ENCODE assay signal across 8 cellular contexts in genomic region chr12:19440916-19441315, GRCh38. TPM values are rescaled to one million over a fixed set of nuclear protein-coding genes. Genes with fewer than 3 reads are reported as not detected.
A peak's percentile ranks its signal among the peaks of the same experiment; 100 is the strongest.
DNase-seq lines count a peak whose midpoint lies in the region; ATAC-seq, FAIRE-seq and TF ChIP-seq lines count a peak whose summit lies in the region.

No MANE protein-coding gene starts in this region.

- peaks cover 42% of the 10 kb centered on the region for H3K36me3 Mint-ChIP-seq in activated CD8-positive, alpha-beta memory T cell treated with anti-CD3 and anti-CD28 coated beads, Interleukin-2, amount 10 ng/mL, durations not matched to agents 7 days and 5 days

- H3K9me3 ChIP-seq in adrenal gland (replicated peaks in 1 of 3) (no peaks in the 10 kb centered on the region), thyroid gland (no peaks in the 10 kb centered on the region)

- CTCF ChIA-PET in activated CD8-positive, alpha-beta memory T cell treated with anti-CD3 and anti-CD28 coated beads, Interleukin-2, amount 10 ng/mL, durations not matched to agents 7 days and 5 days (lab: Charles Lee), result no interaction called here

- H3K4me1 Mint-ChIP-seq in activated CD8-positive, alpha-beta memory T cell treated with anti-CD3 and anti-CD28 coated beads, Interleukin-2, amount 10 ng/mL, durations not matched to agents 7 days and 5 days, result peaks cover 44% of the 10 kb centered on the region

- H3K4me1 ChIP-seq in adrenal gland (replicated peaks in 1 of 2) (peaks cover 18 to 34% of the 10 kb centered on the region in 2 donors), thyroid gland (peaks cover 17 to 25% of the 10 kb centered on the region in 2 donors)

- no peaks in the 10 kb centered on the region for H3K9me3 Mint-ChIP-seq in activated CD8-positive, alpha-beta memory T cell treated with anti-CD3 and anti-CD28 coated beads, Interleukin-2, amount 10 ng/mL, durations not matched to agents 7 days and 5 days (ENCODE audit: low read depth)

- 6 to 11% (median 6%) methylated on average over 8 of the region's 8 CpGs for WGBS in adrenal gland, 4 donors
- WGBS in thyroid gland, 2 donors, result 8 to 12% methylated on average over 8 of the region's 8 CpGs

- H3K4me3 ChIP-seq in adrenal gland, result peak overlapping the region; percentile 30 to 98 (median 87)
- H3K4me3 ChIP-seq in kidney epithelial cell (ENCODE audit: low read depth, low read length), result peak overlapping the region; percentile 99
- peak overlapping the region; percentile 90 to 99 (median 92) for H3K4me3 ChIP-seq in thyroid gland (replicated peaks in 1 of 3)

- no peak for DNase-seq in activated CD8-positive, alpha-beta memory T cell treated with anti-CD3 and anti-CD28 coated beads, Interleukin-2, amount 10 ng/mL, durations not matched to agents 7 days and 5 days
- no peak for DNase-seq in activated CD8-positive, alpha-beta memory T cell treated with anti-CD3 and anti-CD28 coated beads for 24 hours
- DNase-seq in adrenal gland, result no peak
- no peak for DNase-seq in kidney epithelial cell (ENCODE audit: low read depth)
- no peak for DNase-seq in thyroid gland
- DNase-seq in H4 (ENCODE audit: low spot score), result no peak
- DNase-seq in H54 (ENCODE audit: insufficient read length, low spot score), result no peak
- DNase-seq in NCI-H146 treated with DMSO at 0.1 percent for 48 hours (lab: John Stamatoyannopoulos, UW; ENCODE audit: unreplicated experiment), result no peak

- H3K27me3 ChIP-seq in adrenal gland, result no peaks in the 10 kb centered on the region
- H3K27me3 ChIP-seq in kidney epithelial cell (ENCODE audit: control insufficient read depth, insufficient read depth, low read length), result no peaks in the 10 kb centered on the region
- no peaks in the 10 kb centered on the region for H3K27me3 ChIP-seq in thyroid gland

- no peak for ATAC-seq in activated CD8-positive, alpha-beta memory T cell treated with anti-CD3 and anti-CD28 coated beads, Interleukin-2, amount 10 ng/mL, durations not matched to agents 7 days and 5 days

- H3K27ac ChIP-seq in adrenal gland (peak overlapping the region in 3 of 5 donors; percentile 79 to 92 (median 89)), thyroid gland (peak overlapping the region in 2 of 3 donors; percentile 90 to 96)

- no peak for TF ChIP-seq CTCF in adrenal gland (IDR thresholded peaks at IDR 0.05)
- TF ChIP-seq CTCF in kidney epithelial cell (IDR thresholded peaks at IDR 0.05; ENCODE audit: insufficient read depth, low read length, poor library complexity, severe bottlenecking), result no peak
- no peak for TF ChIP-seq CTCF in thyroid gland (IDR thresholded peaks at IDR 0.05)

- no peak for TF ChIP-seq POLR2A in adrenal gland (IDR thresholded peaks at IDR 0.05)
- no peak for TF ChIP-seq POLR2A in thyroid gland (IDR thresholded peaks at IDR 0.05)
- TF ChIP-seq POLR2A in H54 (IDR thresholded peaks at IDR 0.05; ENCODE audit: low read depth, low read length), result no peak

- H3K27ac Mint-ChIP-seq in activated CD8-positive, alpha-beta memory T cell treated with anti-CD3 and anti-CD28 coated beads, Interleukin-2, amount 10 ng/mL, durations not matched to agents 7 days and 5 days, result peak overlapping the region; percentile 95

- H3K27me3 Mint-ChIP-seq in activated CD8-positive, alpha-beta memory T cell treated with anti-CD3 and anti-CD28 coated beads, Interleukin-2, amount 10 ng/mL, durations not matched to agents 7 days and 5 days, result no peaks in the 10 kb centered on the region

- H3K4me3 Mint-ChIP-seq in activated CD8-positive, alpha-beta memory T cell treated with anti-CD3 and anti-CD28 coated beads, Interleukin-2, amount 10 ng/mL, durations not matched to agents 7 days and 5 days, result peak overlapping the region; percentile 99

- intact Hi-C loops in adrenal gland (cut with DNase I) (no loop called here), thyroid gland (cut with DNase I) (no loop called here)

- FAIRE-seq in H54 (lab: Jason Lieb, UNC), result no peak

- H3K36me3 ChIP-seq in adrenal gland (replicated peaks in 1 of 2), result peaks cover 0 to 6% of the 10 kb centered on the region in 2 donors
- H3K36me3 ChIP-seq in kidney epithelial cell (ENCODE audit: control insufficient read depth, insufficient read depth, low read length), result no peaks in the 10 kb centered on the region
- no peaks in the 10 kb centered on the region for H3K36me3 ChIP-seq in thyroid gland

RNA-seq across cellular contexts. Expression of gene AEBP2, which starts 1.6 kb away (rescaled TPM):
- 10 to 100 TPM; 59.6 to 76.1 TPM for total RNA-seq in activated CD8-positive, alpha-beta memory T cell treated with anti-CD3 and anti-CD28 coated beads, Interleukin-2, amount 10 ng/mL, durations not matched to agents 7 days and 5 days
- 10 to 100 TPM; 22.6 to 83.1 (median 47.4) TPM for total RNA-seq in adrenal gland
- polyA plus RNA-seq in adrenal gland, result 10 to 100 TPM; 15.7 to 32.9 (median 20.8) TPM
- total RNA-seq in kidney epithelial cell, result 11.9 and 12.5 TPM in 2 replicates
- 10 to 100 TPM; 27.9 to 57.5 (median 41.1) TPM for total RNA-seq in thyroid gland
- total RNA-seq in H4 (2014; rRNA removed; shearing (Covaris generic)), result 7.4 and 7.7 TPM in 2 replicates
